In genomic region chr3:149151843-149152242, GRCh38 we compare ENCODE assay signal across 13 cellular contexts. TPM values are rescaled to one million over a fixed set of nuclear protein-coding genes. Genes with fewer than 3 reads are reported as not detected.
A peak's percentile ranks its signal among the peaks of the same experiment; 100 is the strongest.
DNase-seq lines count a peak whose midpoint lies in the region; ATAC-seq and FAIRE-seq lines count a peak whose summit lies in the region.
"Had no signal": no experiment of that assay in that cellular context is flagged by ENCODE, and none has a peak within 500 bp of the region (broad histone marks: within the 10 kb centered on the region; RNA-seq: fewer than 3 reads in every experiment).

No MANE protein-coding gene starts in this region.

- peak; percentile 92 for FAIRE-seq in RCC 7860 (lab: Jason Lieb, UNC)

- POLR2A ChIA-PET in activated naive CD8-positive, alpha-beta T cell treated with anti-CD3 and anti-CD28 coated beads, Interleukin-2, amount 10 ng/mL, durations not matched to agents 7 days and 5 days (lab: Charles Lee), result interaction anchor here (0.6 to 0.7 kb wide), 2 partner anchors 22 to 352 kb away, joined by 3 read pairs; no protein-coding TSS in a partner anchor

- no peaks in the 10 kb centered on the region for H3K9me3 Mint-ChIP-seq in activated naive CD8-positive, alpha-beta T cell treated with anti-CD3 and anti-CD28 coated beads, Interleukin-2, amount 10 ng/mL, durations not matched to agents 7 days and 5 days
- no peaks in the 10 kb centered on the region for H3K9me3 Mint-ChIP-seq in activated naive CD8-positive, alpha-beta T cell treated with anti-CD3 and anti-CD28 coated beads for 36 hours
- H3K9me3 Mint-ChIP-seq: activated CD4-positive, alpha-beta memory T cell treated with anti-CD3 and anti-CD28 coated beads, Interleukin-2, amount 10 ng/mL, durations not matched to agents 7 days and 5 days; CD8-positive, alpha-beta T cell had no signal

- ATAC-seq in activated naive CD8-positive, alpha-beta T cell treated with anti-CD3 and anti-CD28 coated beads, Interleukin-2, amount 10 ng/mL, durations not matched to agents 7 days and 5 days (ENCODE audit: low read depth), result no peak
- ATAC-seq: esophagus mucosa had no signal

- H3K4me1 Mint-ChIP-seq in activated naive CD8-positive, alpha-beta T cell treated with anti-CD3 and anti-CD28 coated beads, Interleukin-2, amount 10 ng/mL, durations not matched to agents 7 days and 5 days, result peaks cover 19% of the 10 kb centered on the region
- peaks cover 17% of the 10 kb centered on the region for H3K4me1 Mint-ChIP-seq in activated naive CD8-positive, alpha-beta T cell treated with anti-CD3 and anti-CD28 coated beads for 36 hours

- peaks cover 33% of the 10 kb centered on the region for H3K36me3 Mint-ChIP-seq in activated naive CD8-positive, alpha-beta T cell treated with anti-CD3 and anti-CD28 coated beads, Interleukin-2, amount 10 ng/mL, durations not matched to agents 7 days and 5 days
- peaks cover 17% of the 10 kb centered on the region for H3K36me3 Mint-ChIP-seq in activated naive CD8-positive, alpha-beta T cell treated with anti-CD3 and anti-CD28 coated beads for 36 hours

- in situ Hi-C loops in ACHN (cut with HindIII; ENCODE audit: low pct_ligation_motif_present, low pct_unique_long_range_greater_than_20kb, low sequenced_read_pairs), result no loop called here

- no peak overlapping the region for H3K27ac Mint-ChIP-seq in activated naive CD8-positive, alpha-beta T cell treated with anti-CD3 and anti-CD28 coated beads, Interleukin-2, amount 10 ng/mL, durations not matched to agents 7 days and 5 days
- no peak overlapping the region for H3K27ac Mint-ChIP-seq in activated naive CD8-positive, alpha-beta T cell treated with anti-CD3 and anti-CD28 coated beads for 36 hours
- H3K27ac Mint-ChIP-seq: activated CD4-positive, alpha-beta memory T cell treated with anti-CD3 and anti-CD28 coated beads, Interleukin-2, amount 10 ng/mL, durations not matched to agents 7 days and 5 days; CD8-positive, alpha-beta T cell had no signal

- H3K4me3 Mint-ChIP-seq in activated naive CD8-positive, alpha-beta T cell treated with anti-CD3 and anti-CD28 coated beads, Interleukin-2, amount 10 ng/mL, durations not matched to agents 7 days and 5 days, result peak overlapping the region; percentile 50
- no peak overlapping the region for H3K4me3 Mint-ChIP-seq in activated naive CD8-positive, alpha-beta T cell treated with anti-CD3 and anti-CD28 coated beads for 36 hours
- H3K4me3 Mint-ChIP-seq: activated CD4-positive, alpha-beta memory T cell treated with anti-CD3 and anti-CD28 coated beads, Interleukin-2, amount 10 ng/mL, durations not matched to agents 7 days and 5 days; CD8-positive, alpha-beta T cell had no signal

- no peaks in the 10 kb centered on the region for H3K27me3 Mint-ChIP-seq in activated naive CD8-positive, alpha-beta T cell treated with anti-CD3 and anti-CD28 coated beads, Interleukin-2, amount 10 ng/mL, durations not matched to agents 7 days and 5 days
- H3K27me3 Mint-ChIP-seq in activated naive CD8-positive, alpha-beta T cell treated with anti-CD3 and anti-CD28 coated beads for 36 hours, result no peaks in the 10 kb centered on the region
- H3K27me3 Mint-ChIP-seq: activated CD4-positive, alpha-beta memory T cell treated with anti-CD3 and anti-CD28 coated beads, Interleukin-2, amount 10 ng/mL, durations not matched to agents 7 days and 5 days had no signal

- no peak for DNase-seq in activated naive CD8-positive, alpha-beta T cell treated with anti-CD3 and anti-CD28 coated beads, Interleukin-2, amount 10 ng/mL, durations not matched to agents 7 days and 5 days
- no peak for DNase-seq in activated naive CD8-positive, alpha-beta T cell treated with anti-CD3 and anti-CD28 coated beads for 36 hours
- DNase-seq in RCC 7860 (ENCODE audit: low spot score) (peak; percentile 76), fibroblast of peridontal ligament (ENCODE audit: extremely low read depth) (peak; percentile 68), stromal cell of bone marrow (ENCODE audit: low read depth) (peak; percentile 37), cerebellum (ENCODE audit: low spot score) (no peak), ACHN (no peak), dedifferentiated amniotic fluid mesenchymal stem cell (ENCODE audit: extremely low spot score) (no peak)
- DNase-seq: CD8-positive, alpha-beta T cell; NCI-H187; trophoblast cell had no signal

RNA-seq across cellular contexts. Expression of gene HPS3, which starts 22.4 kb away (rescaled TPM):
- 10 to 100 TPM; 35.8 to 37.4 TPM for total RNA-seq in activated naive CD8-positive, alpha-beta T cell treated with anti-CD3 and anti-CD28 coated beads, Interleukin-2, amount 10 ng/mL, durations not matched to agents 7 days and 5 days
- 10 to 100 TPM; 14.0 to 17.5 TPM for total RNA-seq in activated naive CD8-positive, alpha-beta T cell treated with anti-CD3 and anti-CD28 coated beads for 36 hours
- 24.1 TPM for total RNA-seq in cerebellum

Comparison
In these comparisons a context has a peak if more than half of its experiments do, and no peak if none do; other contexts are left out.
1. DNase-seq: peak in RCC 7860 (single experiment), fibroblast of peridontal ligament (single experiment) and stromal cell of bone marrow (single experiment); none in activated naive CD8-positive, alpha-beta T cell treated with anti-CD3 and anti-CD28 coated beads, Interleukin-2, amount 10 ng/mL, durations not matched to agents 7 days and 5 days (single experiment), activated naive CD8-positive, alpha-beta T cell treated with anti-CD3 and anti-CD28 coated beads for 36 hours (single experiment), cerebellum (single experiment), ACHN (single experiment) and dedifferentiated amniotic fluid mesenchymal stem cell (single experiment).